9 cellular contexts compared by ENCODE assay signal in genomic region chr5:172110921-172111873, GRCh38.
A peak's percentile ranks its signal among the peaks of the same experiment; 100 is the strongest.
DNase-seq lines count a peak whose midpoint lies in the region; ATAC-seq and TF ChIP-seq lines count a peak whose summit lies in the region.
"Had no signal": no experiment of that assay in that cellular context is flagged by ENCODE, and none has a peak within 500 bp of the region (broad histone marks: within the 10 kb centered on the region; RNA-seq: fewer than 3 reads in every experiment).

No MANE protein-coding gene starts in this region.

- DNase-seq in CD14-positive monocyte (ENCODE audit: low spot score), result peak; percentile 94
- peak; percentile 88 for DNase-seq in T-helper 2 cell treated with Interferon-gamma antibody and Interleukin-4, amounts not matched to agents 5 μg/mL and 100 μg/mL, for 36 hours (ENCODE audit: low spot score)
- peak in 5 of 7 donors; percentile 48 to 70 (median 50) for DNase-seq in adrenal gland
- DNase-seq in left lobe of liver (ENCODE audit: low spot score), result no peak
- peak; percentile 77 for DNase-seq in stimulated activated CD8-positive, alpha-beta memory T cell treated with anti-CD3 and anti-CD28 coated beads, Interleukin-4, amount 100 ng/mL, for 24 hours (ENCODE audit: low read depth)
- DNase-seq in lower leg skin (ENCODE audit: low spot score in 2 of 2), result no peak

- intact Hi-C loops in CD14-positive monocyte (cut with micrococcal nuclease), result loop anchor here in 1 of 2 donors (1.0 kb wide), 1 partner anchor 20 kb away; no protein-coding TSS in a partner anchor
- intact Hi-C loops in adrenal gland (cut with DNase I), result loop anchor here in 1 of 2 donors (5.0 kb wide), 1 partner anchor 76 kb away; the partner anchor contains the start of gene STK10
- intact Hi-C loops in lower leg skin (cut with DNase I; ENCODE audit: low total_unique reads), result no loop called here

- H3K36me3 ChIP-seq in adrenal gland (replicated peaks in 1 of 2), result no peaks in the 10 kb centered on the region

- 4 to 27% (median 16%) methylated on average over 7 to 17 of the region's 17 CpGs for WGBS in adrenal gland, 4 donors
- 18 to 26% methylated on average over 10 to 17 of the region's 17 CpGs for WGBS in lower leg skin, 2 donors

- peak overlapping the region; percentile 70 to 82 for H3K4me3 Mint-ChIP-seq in CD14-positive monocyte
- H3K4me3 Mint-ChIP-seq in T-helper 2 cell treated with Interferon-gamma antibody and Interleukin-4, amounts not matched to agents 5 μg/mL and 100 μg/mL, for 36 hours, result peak overlapping the region; percentile 62

- TF ChIP-seq POLR2A in adrenal gland (IDR thresholded peaks at IDR 0.05) (no peak), lower leg skin (IDR thresholded peaks at IDR 0.05) (no peak)

- no peaks in the 10 kb centered on the region for H3K27me3 ChIP-seq in adrenal gland

- H3K9me3 Mint-ChIP-seq in CD14-positive monocyte, result peaks cover 0 to 5% (median 0%) of the 10 kb centered on the region in 7 donors
- H3K9me3 Mint-ChIP-seq in T-helper 2 cell treated with Interferon-gamma antibody and Interleukin-4, amounts not matched to agents 5 μg/mL and 100 μg/mL, for 36 hours, result peaks cover 5% of the 10 kb centered on the region

- peak overlapping the region in 4 of 5 donors; percentile 52 to 88 (median 68) for H3K27ac ChIP-seq in adrenal gland

- peaks cover 80% of the 10 kb centered on the region for H3K4me1 Mint-ChIP-seq in CD14-positive monocyte
- peaks cover 72% of the 10 kb centered on the region for H3K4me1 Mint-ChIP-seq in T-helper 2 cell treated with Interferon-gamma antibody and Interleukin-4, amounts not matched to agents 5 μg/mL and 100 μg/mL, for 36 hours (ENCODE audit: low read depth)

- peak overlapping the region; percentile 95 to 98 (median 96) for H3K27ac Mint-ChIP-seq in CD14-positive monocyte
- H3K27ac Mint-ChIP-seq in T-helper 2 cell treated with Interferon-gamma antibody and Interleukin-4, amounts not matched to agents 5 μg/mL and 100 μg/mL, for 36 hours, result peak overlapping the region; percentile 92

- H3K36me3 Mint-ChIP-seq in CD14-positive monocyte, result peaks cover 62 to 69% of the 10 kb centered on the region in 2 donors
- H3K36me3 Mint-ChIP-seq in T-helper 2 cell treated with Interferon-gamma antibody and Interleukin-4, amounts not matched to agents 5 μg/mL and 100 μg/mL, for 36 hours (ENCODE audit: low read depth), result peaks cover 73% of the 10 kb centered on the region

- TF ChIP-seq CTCF in CD14-positive monocyte (IDR thresholded peaks at IDR 0.05), result no peak
- TF ChIP-seq CTCF in adrenal gland (IDR thresholded peaks at IDR 0.05), result no peak
- no peak for TF ChIP-seq CTCF in lower leg skin (IDR thresholded peaks at IDR 0.05)

- H3K27me3 Mint-ChIP-seq in CD14-positive monocyte (ENCODE audit: low read depth in 3 of 3), result no peaks in the 10 kb centered on the region
- no peaks in the 10 kb centered on the region for H3K27me3 Mint-ChIP-seq in T-helper 2 cell treated with Interferon-gamma antibody and Interleukin-4, amounts not matched to agents 5 μg/mL and 100 μg/mL, for 36 hours (ENCODE audit: low read depth)

- H3K9me3 ChIP-seq in adrenal gland (replicated peaks in 1 of 3), result no peaks in the 10 kb centered on the region

- H3K4me1 ChIP-seq in adrenal gland (replicated peaks in 1 of 2), result peaks cover 17 to 39% of the 10 kb centered on the region in 2 donors

- peak overlapping the region in 1 of 4 donors; percentile 19 for H3K4me3 ChIP-seq in adrenal gland
- no peak overlapping the region for H3K4me3 ChIP-seq in lower leg skin (ENCODE audit: low read depth, poor library complexity, severe bottlenecking)

- ATAC-seq in GM19455 (IDR thresholded peaks at IDR 0.05; ENCODE audit: unreplicated experiment) (peak; percentile 57), HG03520 (IDR thresholded peaks at IDR 0.05; ENCODE audit: unreplicated experiment) (peak; percentile 74), left lobe of liver (peak; percentile 25)
- ATAC-seq: HCT116 had no signal

Comparison
In these comparisons a context has a peak if more than half of its experiments do, and no peak if none do; other contexts are left out.
1. DNase-seq: peak in CD14-positive monocyte (single experiment), T-helper 2 cell treated with Interferon-gamma antibody and Interleukin-4, amounts not matched to agents 5 μg/mL and 100 μg/mL, for 36 hours (single experiment), adrenal gland (5 of 7) and stimulated activated CD8-positive, alpha-beta memory T cell treated with anti-CD3 and anti-CD28 coated beads, Interleukin-4, amount 100 ng/mL, for 24 hours (single experiment); none in left lobe of liver (single experiment) and lower leg skin (0 of 2).
2. Peak in every context shown above with its lines, with median percentiles within 50 percentile points of each other: ATAC-seq.